10 cellular contexts compared by ENCODE assay signal in the genomic region with DNA sequence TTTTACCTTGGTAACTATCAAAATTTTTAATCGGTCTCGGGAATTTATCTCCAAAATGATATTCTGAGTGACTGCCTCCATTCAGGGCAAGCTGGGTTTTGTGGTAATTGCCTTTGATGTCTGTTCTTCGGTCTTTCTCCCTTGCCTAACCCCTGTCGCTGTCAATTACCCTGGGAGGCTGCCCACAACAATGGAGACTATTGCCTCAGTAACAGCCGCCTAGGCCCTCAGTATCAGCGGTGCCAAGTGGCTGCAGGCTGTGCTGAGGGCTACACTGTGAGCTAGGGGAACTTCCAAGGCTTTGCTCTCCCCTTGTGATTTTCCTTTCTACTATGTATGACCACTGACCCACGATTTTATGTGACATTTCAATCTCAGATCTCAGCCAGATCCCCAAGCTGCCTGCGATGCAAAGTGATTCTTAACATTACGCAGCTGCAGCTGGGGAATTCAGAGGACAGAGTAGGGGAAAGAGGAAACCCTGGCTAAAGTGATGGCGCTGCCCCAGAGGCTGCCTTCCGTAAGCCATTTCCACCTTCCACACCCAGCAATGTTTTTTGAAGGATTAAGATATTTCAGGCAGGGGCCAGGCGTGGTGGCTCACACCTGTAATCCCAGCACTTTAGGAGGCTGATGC. TPM values are rescaled to one million over a fixed set of nuclear protein-coding genes. Genes with fewer than 3 reads are reported as not detected.
A peak's percentile ranks its signal among the peaks of the same experiment; 100 is the strongest.
DNase-seq lines count a peak whose midpoint lies in the region; ATAC-seq and TF ChIP-seq lines count a peak whose summit lies in the region.
"Had no signal": no experiment of that assay in that cellular context is flagged by ENCODE, and none has a peak within 500 bp of the region (broad histone marks: within the 10 kb centered on the region; RNA-seq: fewer than 3 reads in every experiment).

No MANE protein-coding gene starts in this region.

- H3K9me3 Mint-ChIP-seq in H9, result no peaks in the 10 kb centered on the region
- no peaks in the 10 kb centered on the region for H3K9me3 Mint-ChIP-seq in activated CD8-positive, alpha-beta T cell treated with anti-CD3 and anti-CD28 coated beads for 36 hours

- no peak overlapping the region for H3K4ac ChIP-seq in H9 (ENCODE audit: low read depth, low read length)

- no peak overlapping the region for H4K91ac ChIP-seq in H9 (ENCODE audit: insufficient read length, low read depth, low read length)

- TF ChIP-seq EP300 in ovary (IDR thresholded peaks at IDR 0.05), result no peak

- intact Hi-C loops in activated CD8-positive, alpha-beta T cell treated with anti-CD3 and anti-CD28 coated beads for 36 hours (cut with micrococcal nuclease), result no loop called here
- intact Hi-C loops in ovary (cut with DNase I), result no loop called here

- H3K23me2 ChIP-seq in H9 (ENCODE audit: insufficient read length, low read depth, low read length, poor library complexity, severe bottlenecking), result no peaks in the 10 kb centered on the region

- no peak overlapping the region for H3T11ph ChIP-seq in H9 (ENCODE audit: low read length)

- H3K27ac ChIP-seq in H9 (ENCODE audit: insufficient read length, low read depth, low read length), result no peak overlapping the region
- no peak overlapping the region for H3K27ac ChIP-seq in ovary
- H3K27ac ChIP-seq: colonic mucosa had no signal

- TF ChIP-seq CTCF in H9 (conservative IDR thresholded peaks at IDR 0.05) (no peak), ovary (IDR thresholded peaks at IDR 0.05) (no peak)
- TF ChIP-seq CTCF in activated CD8-positive, alpha-beta T cell treated with anti-CD3 and anti-CD28 coated beads for 36 hours (IDR thresholded peaks at IDR 0.05), result no peak

- no peak overlapping the region for H3K23ac ChIP-seq in H9 (ENCODE audit: insufficient read length, low read depth, low read length)

- no peak overlapping the region for H2BK5ac ChIP-seq in H9 (ENCODE audit: insufficient read length, low read length)

- no peaks in the 10 kb centered on the region for H3K36me3 Mint-ChIP-seq in H9 (ENCODE audit: insufficient read depth in 1 of 3, low read depth in 3 of 3)
- H3K36me3 Mint-ChIP-seq in activated CD8-positive, alpha-beta T cell treated with anti-CD3 and anti-CD28 coated beads for 36 hours (ENCODE audit: low read depth), result no peaks in the 10 kb centered on the region

- DNase-seq in AG08395 (ENCODE audit: low spot score) (peak; percentile 24), H9 (peak; percentile 67), left kidney (ENCODE audit: low read depth, low spot score) (peak; percentile 5), 8988T (no peak), epidermal melanocyte (ENCODE audit: insufficient read length, low spot score) (no peak), ovary (no peak)
- peak; percentile 11 for DNase-seq in activated CD8-positive, alpha-beta T cell treated with anti-CD3 and anti-CD28 coated beads for 36 hours
- DNase-seq: colonic mucosa had no signal

- no peak overlapping the region for H3K18ac ChIP-seq in H9 (ENCODE audit: insufficient read length, low read depth, low read length)

- no peak overlapping the region for H2BK12ac ChIP-seq in H9 (ENCODE audit: insufficient read length, low read depth, low read length)

- POLR2A ChIA-PET in activated CD8-positive, alpha-beta T cell treated with anti-CD3 and anti-CD28 coated beads for 36 hours (lab: Charles Lee), result no interaction called here

- no peaks in the 10 kb centered on the region for H3K79me1 ChIP-seq in H9 (ENCODE audit: insufficient read depth, low read depth, low read length, poor library complexity, severe bottlenecking)

- no peaks in the 10 kb centered on the region for H3K27me3 Mint-ChIP-seq in H9 (ENCODE audit: low read depth)
- peaks cover 1% of the 10 kb centered on the region for H3K27me3 Mint-ChIP-seq in activated CD8-positive, alpha-beta T cell treated with anti-CD3 and anti-CD28 coated beads for 36 hours

- H3K4me1 Mint-ChIP-seq in H9, result peaks cover 25 to 30% of the 10 kb centered on the region in 2 experiments
- peaks cover 5% of the 10 kb centered on the region for H3K4me1 Mint-ChIP-seq in activated CD8-positive, alpha-beta T cell treated with anti-CD3 and anti-CD28 coated beads for 36 hours (ENCODE audit: low read depth)

- H3K27ac Mint-ChIP-seq in H9, result peak overlapping the region in 2 of 3 experiments; percentile 7 to 40; a peak in 2 of 7 replicates
- no peak overlapping the region for H3K27ac Mint-ChIP-seq in activated CD8-positive, alpha-beta T cell treated with anti-CD3 and anti-CD28 coated beads for 36 hours

- H2BK15ac ChIP-seq in H9 (ENCODE audit: low read depth, low read length), result no peak overlapping the region

- H4K20me1 ChIP-seq in H9 (ENCODE audit: control insufficient read depth, insufficient read depth, insufficient read length), result no peaks in the 10 kb centered on the region

- H4K5ac ChIP-seq in H9 (ENCODE audit: insufficient read length, low read depth, low read length), result no peak overlapping the region

- H3K9ac ChIP-seq in H9 (ENCODE audit: extremely low read depth, insufficient read length, low read length), result no peak overlapping the region

- no peak for TF ChIP-seq POLR2A in ovary (IDR thresholded peaks at IDR 0.05)

- H3K9me3 ChIP-seq in H9 (ENCODE audit: control insufficient read depth, low read depth, low read length) (no peaks in the 10 kb centered on the region), ovary (no peaks in the 10 kb centered on the region)
- H3K9me3 ChIP-seq: colonic mucosa had no signal

- ATAC-seq in activated CD8-positive, alpha-beta T cell treated with anti-CD3 and anti-CD28 coated beads for 36 hours, result peak; percentile 53
- ATAC-seq in GM18868 (IDR thresholded peaks at IDR 0.05; ENCODE audit: unreplicated experiment), result no peak

- no peak overlapping the region for H2BK120ac ChIP-seq in H9 (ENCODE audit: low read depth, low read length, poor library complexity, severe bottlenecking)

- no peak overlapping the region for H3K4me3 ChIP-seq in ovary
- H3K4me3 ChIP-seq: colonic mucosa had no signal

- no peak overlapping the region for H2BK20ac ChIP-seq in H9 (ENCODE audit: low read depth, low read length, poor library complexity, severe bottlenecking)

- no peaks in the 10 kb centered on the region for H3K27me3 ChIP-seq in H9 (ENCODE audit: insufficient read depth, low read length)
- H3K27me3 ChIP-seq in ovary, result no peaks in the 10 kb centered on the region
- H3K27me3 ChIP-seq: colonic mucosa had no signal

- H3K56ac ChIP-seq in H9 (ENCODE audit: insufficient read length, low read depth, low read length), result no peak overlapping the region

- WGBS in H9 (ENCODE audit: extremely low coverage, insufficient read length, low lambda C conversion rate), result no CpG with 5 or more reads among the region's 12 CpGs
- 34 to 38% (median 36%) methylated on average over 12 of the region's 12 CpGs for WGBS in ovary, 3 donors

- H3K36me3 ChIP-seq in ovary, result no peaks in the 10 kb centered on the region
- H3K36me3 ChIP-seq: colonic mucosa had no signal

- no peak overlapping the region for H3K4me2 ChIP-seq in H9 (ENCODE audit: insufficient read depth, insufficient read length, low read length)

- H4K8ac ChIP-seq in H9 (replicated peaks; ENCODE audit: insufficient read length, low read depth, low read length), result no peak overlapping the region

- H3K79me2 ChIP-seq in H9 (ENCODE audit: insufficient read depth, low read length), result no peaks in the 10 kb centered on the region

- peak overlapping the region; percentile 81 for H2AFZ ChIP-seq in H9 (ENCODE audit: low read length)

- CTCF ChIA-PET in activated CD8-positive, alpha-beta T cell treated with anti-CD3 and anti-CD28 coated beads for 36 hours (lab: Charles Lee), result no interaction called here

- H2AK5ac ChIP-seq in H9 (ENCODE audit: insufficient read length, low read length), result no peak overlapping the region

- H3K4me3 Mint-ChIP-seq in H9, result peak overlapping the region in 1 of 2 experiments; percentile 15; a peak in 1 of 5 replicates
- H3K4me3 Mint-ChIP-seq in activated CD8-positive, alpha-beta T cell treated with anti-CD3 and anti-CD28 coated beads for 36 hours, result no peak overlapping the region

- H3K4me1 ChIP-seq in H9 (ENCODE audit: insufficient read depth, low read length) (peaks cover 2% of the 10 kb centered on the region; the same call in 1 of the 2 replicates), ovary (ENCODE audit: insufficient read depth) (no peaks in the 10 kb centered on the region)
- H3K4me1 ChIP-seq: colonic mucosa had no signal

- H3K14ac ChIP-seq in H9 (ENCODE audit: insufficient read depth, low read length), result peak overlapping the region; percentile 45; the same call in 1 of the 2 replicates

RNA-seq across cellular contexts. Expression of a gene that starts 36.2 kb away (rescaled TPM):
- total RNA-seq in H9 (2021) (98.1 and 98.7 TPM in 2 replicates), ovary (10 to 100 TPM; 23.6 to 43.7 (median 33.8) TPM)
- 10 to 100 TPM; 41.0 to 41.2 TPM for total RNA-seq in activated CD8-positive, alpha-beta T cell treated with anti-CD3 and anti-CD28 coated beads for 36 hours
- 10 to 100 TPM in 1 of 2 donors, 1 to 10 TPM in 1; 8.2 to 15.2 TPM for polyA plus RNA-seq in ovary

RNA-seq across cellular contexts. Expression of a gene that starts 50.0 kb away (rescaled TPM):
- total RNA-seq in H9 (2021) (0.44 and 1.8 TPM in 2 replicates), ovary (under 1 TPM in 1 of 7 donors, not detected in 6; 0.62 TPM)
- total RNA-seq in activated CD8-positive, alpha-beta T cell treated with anti-CD3 and anti-CD28 coated beads for 36 hours, result under 1 TPM in 1 of 2 experiments, not detected in 1; 0.81 TPM
- under 1 TPM; 0.42 to 0.60 TPM for polyA plus RNA-seq in ovary
- total RNA-seq: mesenteric fat pad had no signal

Comparison
In these comparisons a context has a peak if more than half of its experiments do, and no peak if none do; other contexts are left out.
1. DNase-seq: peak in AG08395 (single experiment), H9 (single experiment), activated CD8-positive, alpha-beta T cell treated with anti-CD3 and anti-CD28 coated beads for 36 hours (single experiment) and left kidney (single experiment); none in 8988T (single experiment), epidermal melanocyte (single experiment) and ovary (0 of 5).